7 cellular contexts compared by ENCODE assay signal in the genomic region with DNA sequence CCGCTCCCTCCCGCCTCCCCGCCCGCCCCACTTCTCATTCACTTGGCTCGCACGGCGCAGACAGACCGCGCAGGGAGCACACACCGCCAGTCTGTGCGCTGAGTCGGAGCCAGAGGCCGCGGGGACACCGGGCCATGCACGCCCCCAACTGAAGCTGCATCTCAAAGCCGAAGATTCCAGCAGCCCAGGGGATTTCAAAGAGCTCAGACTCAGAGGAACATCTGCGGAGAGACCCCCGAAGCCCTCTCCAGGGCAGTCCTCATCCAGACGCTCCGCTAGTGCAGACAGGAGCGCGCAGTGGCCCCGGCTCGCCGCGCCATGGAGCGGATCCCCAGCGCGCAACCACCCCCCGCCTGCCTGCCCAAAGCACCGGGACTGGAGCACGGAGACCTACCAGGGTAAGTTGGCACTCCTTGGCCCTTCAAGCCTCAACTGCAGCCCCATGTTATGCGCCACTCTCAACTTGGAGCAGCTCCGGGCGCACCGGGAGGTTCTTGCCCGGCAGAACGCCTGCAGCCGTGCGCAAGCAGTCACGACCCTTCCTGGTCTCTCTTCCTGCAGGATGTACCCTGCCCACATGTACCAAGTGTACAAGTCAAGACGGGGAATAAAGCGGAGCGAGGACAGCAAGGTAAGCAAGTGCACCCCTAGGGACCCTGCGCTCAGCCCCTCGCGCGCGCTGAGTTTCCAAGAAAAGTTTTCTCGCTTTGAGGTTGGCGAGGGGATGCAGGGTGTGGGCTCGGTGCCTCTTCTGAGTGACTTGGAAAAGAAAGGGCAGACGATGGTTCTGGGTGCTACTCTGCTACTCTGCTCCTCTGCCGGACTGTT. TPM values are rescaled to one million over a fixed set of nuclear protein-coding genes. Genes with fewer than 3 reads are reported as not detected.
A peak's percentile ranks its signal among the peaks of the same experiment; 100 is the strongest.
DNase-seq lines count a peak whose midpoint lies in the region; ATAC-seq and TF ChIP-seq lines count a peak whose summit lies in the region.

A gene (plus strand): TSS at position 37 of the 828 bp plus-strand sequence. CDS start 282 bp downstream, at position 319.

- H2BK5ac ChIP-seq in H9 (ENCODE audit: insufficient read length, low read length), result no peak within 1 kb of the TSS

- H3K27ac Mint-ChIP-seq in H9 (no peak within 1 kb of the TSS), chondrocyte (ENCODE audit: unreplicated experiment) (peak within 1 kb of the TSS; percentile 98)
- H3K27ac Mint-ChIP-seq in stimulated activated naive CD8-positive, alpha-beta T cell treated with anti-CD3 and anti-CD28 coated beads, Interleukin-15, amount 100 ng/mL, for 72 hours, result peak within 1 kb of the TSS; percentile 99 to 100

- no peak within 1 kb of the TSS for H3T11ph ChIP-seq in H9 (ENCODE audit: low read length)

- no peak within 1 kb of the TSS for H3K27ac ChIP-seq in H9 (ENCODE audit: insufficient read length, low read depth, low read length)
- peak within 1 kb of the TSS; percentile 75 for H3K27ac ChIP-seq in OCI-LY3 (ENCODE audit: low read length)

- H2BK15ac ChIP-seq in H9 (ENCODE audit: low read depth, low read length), result no peak within 1 kb of the TSS

- H4K20me1 ChIP-seq in H9 (ENCODE audit: control insufficient read depth, insufficient read depth, insufficient read length), result no peaks in the 10 kb centered on the region
- H4K20me1 ChIP-seq in OCI-LY3 (ENCODE audit: insufficient read depth, low read length), result peaks cover 11% of the 10 kb centered on the region; the same call in 1 of the 2 replicates

- no peak within 1 kb of the TSS for H2AFZ ChIP-seq in H9 (ENCODE audit: low read length)
- H2AFZ ChIP-seq in OCI-LY3 (ENCODE audit: low read depth, low read length), result peak within 1 kb of the TSS; percentile 63

- WGBS in H9 (ENCODE audit: extremely low coverage, insufficient read length, low lambda C conversion rate), result no CpG with 5 or more reads among the region's 55 CpGs

- H2BK12ac ChIP-seq in H9 (ENCODE audit: insufficient read length, low read depth, low read length), result no peak within 1 kb of the TSS

- H3K4me3 ChIP-seq in OCI-LY3 (ENCODE audit: low read length), result peak within 1 kb of the TSS; percentile 90

- H3K27me3 Mint-ChIP-seq in H9 (ENCODE audit: low read depth) (peaks cover 58% of the 10 kb centered on the region), chondrocyte (ENCODE audit: low read depth) (no peaks in the 10 kb centered on the region)
- H3K27me3 Mint-ChIP-seq in stimulated activated naive CD8-positive, alpha-beta T cell treated with anti-CD3 and anti-CD28 coated beads, Interleukin-15, amount 100 ng/mL, for 72 hours, result no peaks in the 10 kb centered on the region

- H3K18ac ChIP-seq in H9 (ENCODE audit: insufficient read length, low read depth, low read length), result no peak within 1 kb of the TSS

- no peak within 1 kb of the TSS for H2BK20ac ChIP-seq in H9 (ENCODE audit: low read depth, low read length, poor library complexity, severe bottlenecking)

- no peak within 1 kb of the TSS for H3K23ac ChIP-seq in H9 (ENCODE audit: insufficient read length, low read depth, low read length)

- H3K9me3 ChIP-seq in H9 (ENCODE audit: control insufficient read depth, low read depth, low read length), result no peaks in the 10 kb centered on the region
- H3K9me3 ChIP-seq in OCI-LY3 (ENCODE audit: insufficient read depth, low read length), result no peaks in the 10 kb centered on the region

- H3K14ac ChIP-seq in H9 (ENCODE audit: insufficient read depth, low read length), result peak within 1 kb of the TSS; percentile 72; the same call in 1 of the 2 replicates

- no peak within 1 kb of the TSS for H2BK120ac ChIP-seq in H9 (ENCODE audit: low read depth, low read length, poor library complexity, severe bottlenecking)

- peaks cover 37% of the 10 kb centered on the region for H3K36me3 ChIP-seq in OCI-LY3 (replicated peaks; ENCODE audit: low read depth, low read length)

- H3K79me2 ChIP-seq in H9 (ENCODE audit: insufficient read depth, low read length) (no peaks in the 10 kb centered on the region), OCI-LY3 (ENCODE audit: low read length) (peaks cover 4% of the 10 kb centered on the region; the same call in 1 of the 2 replicates)

- H3K4me3 Mint-ChIP-seq in H9, result peak within 1 kb of the TSS; percentile 76 to 93
- peak within 1 kb of the TSS; percentile 98 for H3K4me3 Mint-ChIP-seq in chondrocyte (ENCODE audit: unreplicated experiment)
- H3K4me3 Mint-ChIP-seq in stimulated activated naive CD8-positive, alpha-beta T cell treated with anti-CD3 and anti-CD28 coated beads, Interleukin-15, amount 100 ng/mL, for 72 hours, result peak within 1 kb of the TSS; percentile 93 to 99

- H3K9ac ChIP-seq in H9 (ENCODE audit: extremely low read depth, insufficient read length, low read length), result peak within 1 kb of the TSS; percentile 39
- peak within 1 kb of the TSS; percentile 76 for H3K9ac ChIP-seq in OCI-LY3 (ENCODE audit: low read length)

- no peak within 1 kb of the TSS for H4K8ac ChIP-seq in H9 (replicated peaks; ENCODE audit: insufficient read length, low read depth, low read length)

- peak; percentile 3 for ATAC-seq in GM18498 (IDR thresholded peaks at IDR 0.05; ENCODE audit: unreplicated experiment)
- peak; percentile 41 for ATAC-seq in left lobe of liver
- peak; percentile 24 for ATAC-seq in stimulated activated naive CD8-positive, alpha-beta T cell treated with anti-CD3 and anti-CD28 coated beads, Interleukin-15, amount 100 ng/mL, for 72 hours

- H3K4me1 Mint-ChIP-seq in H9 (peaks cover 46 to 47% of the 10 kb centered on the region in 2 experiments), chondrocyte (ENCODE audit: low read depth) (peaks cover 55% of the 10 kb centered on the region)
- H3K4me1 Mint-ChIP-seq in stimulated activated naive CD8-positive, alpha-beta T cell treated with anti-CD3 and anti-CD28 coated beads, Interleukin-15, amount 100 ng/mL, for 72 hours, result peaks cover 42% of the 10 kb centered on the region

- H3K56ac ChIP-seq in H9 (ENCODE audit: insufficient read length, low read depth, low read length), result no peak within 1 kb of the TSS

- H3K36me3 Mint-ChIP-seq in H9 (ENCODE audit: insufficient read depth in 1 of 3, low read depth in 3 of 3) (peaks cover 3 to 12% (median 7%) of the 10 kb centered on the region in 3 experiments; a peak in 5 of 7 replicates), chondrocyte (ENCODE audit: low read depth) (peaks cover 32% of the 10 kb centered on the region)

- H2AK5ac ChIP-seq in H9 (ENCODE audit: insufficient read length, low read length), result no peak within 1 kb of the TSS

- H4K91ac ChIP-seq in H9 (ENCODE audit: insufficient read length, low read depth, low read length), result no peak within 1 kb of the TSS

- DNase-seq in H9 (no peak), chondrocyte (ENCODE audit: low spot score) (peak; percentile 87), left lobe of liver (ENCODE audit: low spot score) (no peak), iPS-NIHi7 (ENCODE audit: extremely low spot score) (no peak)
- no peak for DNase-seq in stimulated activated naive CD8-positive, alpha-beta T cell treated with anti-CD3 and anti-CD28 coated beads, Interleukin-15, amount 100 ng/mL, for 72 hours

- H3K4me1 ChIP-seq in H9 (ENCODE audit: insufficient read depth, low read length) (peaks cover 3% of the 10 kb centered on the region), OCI-LY3 (ENCODE audit: low read length) (peaks cover 59% of the 10 kb centered on the region)

- TF ChIP-seq CTCF in H9 (conservative IDR thresholded peaks at IDR 0.05) (no peak), OCI-LY3 (IDR thresholded peaks at IDR 0.05; ENCODE audit: low read depth, low read length) (no peak), chondrocyte (IDR thresholded peaks at IDR 0.05) (no peak)

- H3K27me3 ChIP-seq in H9 (ENCODE audit: insufficient read depth, low read length), result no peaks in the 10 kb centered on the region; the same call in 1 of the 2 replicates
- peaks cover 44% of the 10 kb centered on the region for H3K27me3 ChIP-seq in OCI-LY3 (ENCODE audit: low read depth, low read length)

- no peaks in the 10 kb centered on the region for H3K79me1 ChIP-seq in H9 (ENCODE audit: insufficient read depth, low read depth, low read length, poor library complexity, severe bottlenecking)

- no peak within 1 kb of the TSS for H4K5ac ChIP-seq in H9 (ENCODE audit: insufficient read length, low read depth, low read length)

- H3K4me2 ChIP-seq in H9 (ENCODE audit: insufficient read depth, insufficient read length, low read length), result peak within 1 kb of the TSS; percentile 94
- peak within 1 kb of the TSS; percentile 99 for H3K4me2 ChIP-seq in OCI-LY3 (ENCODE audit: low read length)

- peaks cover 37% of the 10 kb centered on the region for H3K23me2 ChIP-seq in H9 (ENCODE audit: insufficient read length, low read depth, low read length, poor library complexity, severe bottlenecking)

- H3K9me3 Mint-ChIP-seq in H9 (no peaks in the 10 kb centered on the region; a peak in 1 of 5 replicates), chondrocyte (ENCODE audit: low read depth) (no peaks in the 10 kb centered on the region)
- H3K9me3 Mint-ChIP-seq in stimulated activated naive CD8-positive, alpha-beta T cell treated with anti-CD3 and anti-CD28 coated beads, Interleukin-15, amount 100 ng/mL, for 72 hours, result no peaks in the 10 kb centered on the region

- no peak within 1 kb of the TSS for H3K4ac ChIP-seq in H9 (ENCODE audit: low read depth, low read length)

RNA-seq across cellular contexts. Expression of the gene that starts here (rescaled TPM):
- 3.9 and 4.1 TPM in 2 replicates for total RNA-seq in H9 (2021)
- 53.8 to 75.5 TPM (median 66.4 TPM) in 3 replicates for total RNA-seq in chondrocyte
- 26.4 TPM for total RNA-seq in left lobe of liver

Comparison
In these comparisons a context has a peak if more than half of its experiments do, and no peak if none do; other contexts are left out.
1. H3K27ac Mint-ChIP-seq: peak in chondrocyte (single experiment) and stimulated activated naive CD8-positive, alpha-beta T cell treated with anti-CD3 and anti-CD28 coated beads, Interleukin-15, amount 100 ng/mL, for 72 hours (2 of 2); none in H9 (0 of 3).
2. Peak in every context shown above with its lines, with median percentiles within 50 percentile points of each other: ATAC-seq and H3K4me3 Mint-ChIP-seq.